ENCODE assay signal across 7 cellular contexts in the genomic region with DNA sequence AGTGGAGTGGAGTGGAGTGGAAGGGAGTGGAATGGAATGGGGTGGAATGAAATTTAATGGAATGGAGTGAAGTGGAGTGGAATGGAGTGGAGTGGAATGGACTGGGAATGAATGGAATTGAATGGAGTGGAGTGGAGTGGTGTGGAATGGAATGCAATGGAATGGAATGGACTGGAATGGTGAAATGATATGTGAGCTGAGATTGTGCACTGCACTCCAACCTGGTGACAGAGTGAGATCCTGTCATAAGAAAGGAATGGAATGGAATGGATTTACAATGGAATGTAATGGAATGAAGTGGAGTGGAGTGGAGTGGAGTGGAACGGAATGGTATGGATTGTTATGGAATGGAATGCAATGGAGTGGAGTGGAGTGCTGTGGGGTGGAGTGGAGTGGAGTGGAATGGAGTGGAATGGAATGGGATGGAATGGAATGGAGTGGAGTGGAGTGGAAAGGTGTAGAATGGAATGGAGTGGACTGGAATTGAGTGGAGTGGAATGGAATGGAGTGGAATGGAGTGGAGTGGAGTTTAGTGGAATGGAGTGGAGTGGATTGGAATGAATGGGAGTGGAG.
DNase-seq lines count a peak whose midpoint lies in the region; ATAC-seq, FAIRE-seq and TF ChIP-seq lines count a peak whose summit lies in the region.
"Not testable (repeated sequence)": the region's sequence is repeated elsewhere in the genome, so short reads cannot be mapped to it uniquely, and the experiment has no call there.

No MANE protein-coding gene starts in this region.

- not testable (repeated sequence) for H3K36me3 ChIP-seq in K562 (ENCODE audit: control insufficient read depth, insufficient read depth, low read length); heart left ventricle; left lung; thoracic aorta

- not testable (repeated sequence) for TF ChIP-seq POLR2A in K562 (conservative IDR thresholded peaks at IDR 0.05); heart left ventricle (IDR thresholded peaks at IDR 0.05)

- intact Hi-C loops in K562 (cut with micrococcal nuclease); heart left ventricle (cut with DNase I); left lung (cut with DNase I): not testable (repeated sequence)

- not testable (repeated sequence) for H3K4me2 ChIP-seq in K562 (ENCODE audit: insufficient read depth, low read length)

- not testable (repeated sequence) for BruUV-seq in K562 (replicated peaks; lab: Mats Ljungman, UMichigan)

- not testable (repeated sequence) for H3K9me1 ChIP-seq in K562 (ENCODE audit: control insufficient read depth, insufficient read depth, low read length)

- TF ChIP-seq CTCF in K562 (IDR thresholded peaks at IDR 0.05 in 2 of 3, conservative IDR thresholded peaks at IDR 0.05 in 1 of 3; ENCODE audit: insufficient read depth in 2 of 3, low read depth in 1 of 3, low read length in 3 of 3); heart left ventricle (IDR thresholded peaks at IDR 0.05); left lung (IDR thresholded peaks at IDR 0.05); omental fat pad (IDR thresholded peaks at IDR 0.05); thoracic aorta (IDR thresholded peaks at IDR 0.05): not testable (repeated sequence)

- POLR2A ChIA-PET in K562 (lab: Yijun Ruan, JAX) = not testable (repeated sequence)

- H4K20me1 ChIP-seq in K562 (replicated peaks; ENCODE audit: control insufficient read depth, insufficient read depth, low read length) = not testable (repeated sequence)

- H3K27ac ChIP-seq in K562 (ENCODE audit: extremely low read depth, low read depth, low read length); heart left ventricle; left lung; thoracic aorta: not testable (repeated sequence)

- FAIRE-seq in K562 (lab: Jason Lieb, UNC) = not testable (repeated sequence)

- H3K4me1 ChIP-seq in K562 (replicated peaks in 1 of 2; ENCODE audit: control insufficient read depth in 2 of 2, insufficient read depth in 2 of 2, low read length in 2 of 2); heart left ventricle; left lung; thoracic aorta (ENCODE audit: control insufficient read depth in 1 of 2, low read depth in 2 of 2): not testable (repeated sequence)

- in situ Hi-C loops in K562 (cut with MboI) = not testable (repeated sequence)

- ATAC-seq in GM19324 (IDR thresholded peaks at IDR 0.05; ENCODE audit: low FRiP score, unreplicated experiment) (peak; percentile 43), HG03196 (IDR thresholded peaks at IDR 0.05; ENCODE audit: unreplicated experiment) (peak; percentile 53), K562 (peak; percentile 36; the same call in 1 of the 3 replicates), heart left ventricle (peak in 3 of 4 donors; percentile 72 to 82 (median 79)), left lung (peak; percentile 74), omental fat pad (ENCODE audit: low FRiP score) (peak; percentile 71), thoracic aorta (ENCODE audit: insufficient number of reproducible peaks, low FRiP score, low read depth) (peak; percentile 77)

- not testable (repeated sequence) for H3K79me2 ChIP-seq in K562 (ENCODE audit: control insufficient read depth, insufficient read depth, low read length)

- H2AFZ ChIP-seq in K562 (ENCODE audit: low read depth, low read length) = not testable (repeated sequence)

- not testable (repeated sequence) for H3K4me3 ChIP-seq in K562, heart left ventricle, left lung, thoracic aorta

- not testable (repeated sequence) for TF ChIP-seq EP300 in K562 (IDR thresholded peaks at IDR 0.05; ENCODE audit: low read length)

- H3K9me3 ChIP-seq in K562 (replicated peaks; ENCODE audit: control insufficient read depth, insufficient read depth, low read depth, low read length) (peaks cover 20% of the 10 kb centered on the region; the same call in 1 of the 2 replicates), heart left ventricle (peaks cover 0 to 46% (median 10%) of the 10 kb centered on the region in 12 donors), left lung (peaks cover 0 to 51% of the 10 kb centered on the region in 2 donors)
- H3K9me3 ChIP-seq in thoracic aorta = not testable (repeated sequence)

- TF ChIP-seq RAD21 in K562 (CRISPR knock-in tag; conservative IDR thresholded peaks at IDR 0.05 in 1 of 2, IDR thresholded peaks at IDR 0.05 in 1 of 2) = not testable (repeated sequence)

- not testable (repeated sequence) for DNase-seq in K562 (ENCODE audit: extremely low read depth in 1 of 4, low spot score in 3 of 4); heart left ventricle; left lung; omental fat pad (ENCODE audit: low spot score); thoracic aorta (ENCODE audit: low spot score)

- 0% methylated on average over 1 of the region's 1 CpG for WGBS in K562 (ENCODE audit: insufficient coverage, low coverage, missing lambda C conversion rate)
- WGBS in heart left ventricle, 4 donors = 8 to 54% (median 40%) methylated on average over 1 of the region's 1 CpG

- CTCF ChIA-PET in K562 (lab: Yijun Ruan, JAX; ENCODE audit: low intra/inter-chr PET ratio) = not testable (repeated sequence)

- H3K9ac ChIP-seq in K562 (ENCODE audit: insufficient read depth in 1 of 2, low read depth in 2 of 2, low read length in 2 of 2) = not testable (repeated sequence)

- not testable (repeated sequence) for H3K27me3 ChIP-seq in K562 (ENCODE audit: control insufficient read depth in 2 of 2, insufficient read depth in 2 of 2, low read length in 2 of 2); heart left ventricle; left lung; thoracic aorta (replicated peaks; ENCODE audit: insufficient read depth)
